In genomic region chr4:86596802-86597201, GRCh38 we compare ENCODE assay signal across 13 cellular contexts. TPM values are rescaled to one million over a fixed set of nuclear protein-coding genes. Genes with fewer than 3 reads are reported as not detected.
DNase-seq lines count a peak whose midpoint lies in the region; TF ChIP-seq lines count a peak whose summit lies in the region.
"Had no signal": no experiment of that assay in that cellular context is flagged by ENCODE, and none has a peak within 500 bp of the region (broad histone marks: within the 10 kb centered on the region; RNA-seq: fewer than 3 reads in every experiment).

No MANE protein-coding gene starts in this region.

- H3K9me3 Mint-ChIP-seq in CD4-positive, alpha-beta memory T cell: no peaks in the 10 kb centered on the region
- no peaks in the 10 kb centered on the region for H3K9me3 Mint-ChIP-seq in nephron progenitor cell
- H3K9me3 Mint-ChIP-seq: activated T-helper 1 cell treated with anti-CD3 and anti-CD28 coated beads, Interleukin-12 subunit alpha, Interleukin-12 subunit beta, Interleukin-2, Interleukin-4 antibody, amounts not matched to agents 30 ng/mL and 10 ng/mL and 1 ng/mL, durations not matched to agents 14 hours and 24 hours and 36 hours; natural killer cell treated with Interleukin-12 subunit alpha and Interleukin-12 subunit beta and Interleukin-15 and Interleukin-18, amount 100 ng/mL, for 72 hours; stimulated activated naive CD8-positive, alpha-beta T cell treated with anti-CD3 and anti-CD28 coated beads, Interleukin-15, Interleukin-2, amounts not matched to agents 100 ng/mL and 50 ng/mL, for 24 hours had no signal

- H3K27me3 ChIP-seq in CD4-positive, alpha-beta memory T cell (ENCODE audit: insufficient read depth, low read length): no peaks in the 10 kb centered on the region
- no peaks in the 10 kb centered on the region for H3K27me3 ChIP-seq in endocrine pancreas (ENCODE audit: control insufficient read depth, insufficient read depth, low read length)

- CTCF ChIA-PET in CD4-positive, alpha-beta memory T cell (lab: Charles Lee; ENCODE audit: partially characterized antibody): interaction anchor here (0.7 to 3.9 kb wide), 3 partner anchors 16 to 98 kb away, joined by 3 to 16 read pairs (median 7); no protein-coding TSS in a partner anchor

- intact Hi-C loops in CD4-positive, alpha-beta memory T cell (cut with micrococcal nuclease): no loop called here
- intact Hi-C loops in posterior cingulate gyrus (cut with DNase I): no loop called here

- H3K27ac ChIP-seq in CD4-positive, alpha-beta memory T cell (ENCODE audit: low read depth, low read length): no peak overlapping the region

- H3K36me3 Mint-ChIP-seq in CD4-positive, alpha-beta memory T cell: peaks cover 0 to 4% of the 10 kb centered on the region in 2 donors
- H3K36me3 Mint-ChIP-seq in nephron progenitor cell (ENCODE audit: low read depth): no peaks in the 10 kb centered on the region
- H3K36me3 Mint-ChIP-seq: natural killer cell treated with Interleukin-12 subunit alpha and Interleukin-12 subunit beta and Interleukin-15 and Interleukin-18, amount 100 ng/mL, for 72 hours had no signal

- peaks cover 8 to 25% (median 17%) of the 10 kb centered on the region in 4 donors for H3K4me1 Mint-ChIP-seq in CD4-positive, alpha-beta memory T cell
- peaks cover 61% of the 10 kb centered on the region for H3K4me1 Mint-ChIP-seq in nephron progenitor cell

- DNase-seq in CD4-positive, alpha-beta memory T cell: no peak
- peak; percentile 52 for DNase-seq in NCI-H226
- no peak for DNase-seq in nephron progenitor cell
- no peak for DNase-seq in posterior cingulate gyrus
- no peak for DNase-seq in NCI-H2196 (lab: John Stamatoyannopoulos, UW; ENCODE audit: unreplicated experiment)
- DNase-seq in kidney glomerular epithelial cell (lab: John Stamatoyannopoulos, UW): no peak
- DNase-seq in NCI-H1048 (lab: John Stamatoyannopoulos, UW): no peak
- DNase-seq: C1 segment of cervical spinal cord, NCI-H2081 had no signal

- H3K4me3 Mint-ChIP-seq in CD4-positive, alpha-beta memory T cell: peak overlapping the region in 6 of 8 donors; percentile 7 to 94 (median 42)
- H3K4me3 Mint-ChIP-seq in nephron progenitor cell: peak overlapping the region; percentile 99
- H3K4me3 Mint-ChIP-seq: activated T-helper 1 cell treated with anti-CD3 and anti-CD28 coated beads, Interleukin-12 subunit alpha, Interleukin-12 subunit beta, Interleukin-2, Interleukin-4 antibody, amounts not matched to agents 30 ng/mL and 10 ng/mL and 1 ng/mL, durations not matched to agents 14 hours and 24 hours and 36 hours; natural killer cell treated with Interleukin-12 subunit alpha and Interleukin-12 subunit beta and Interleukin-15 and Interleukin-18, amount 100 ng/mL, for 72 hours; stimulated activated naive CD8-positive, alpha-beta T cell treated with anti-CD3 and anti-CD28 coated beads, Interleukin-15, Interleukin-2, amounts not matched to agents 100 ng/mL and 50 ng/mL, for 24 hours had no signal

- TF ChIP-seq CTCF in nephron progenitor cell (IDR thresholded peaks at IDR 0.05): no peak

- H3K27me3 Mint-ChIP-seq in CD4-positive, alpha-beta memory T cell: peaks cover 7 to 19% of the 10 kb centered on the region in 2 donors
- no peaks in the 10 kb centered on the region for H3K27me3 Mint-ChIP-seq in nephron progenitor cell (ENCODE audit: low read depth, poor library complexity)

- no peak overlapping the region for H3K9ac ChIP-seq in endocrine pancreas (ENCODE audit: control insufficient read depth, insufficient read depth, low read length)

- no peaks in the 10 kb centered on the region for H3K9me3 ChIP-seq in CD4-positive, alpha-beta memory T cell (ENCODE audit: control insufficient read depth in 1 of 2, low read length in 2 of 2)
- no peaks in the 10 kb centered on the region for H3K9me3 ChIP-seq in endocrine pancreas (ENCODE audit: control insufficient read depth, low read length)

- no peaks in the 10 kb centered on the region for H3K36me3 ChIP-seq in CD4-positive, alpha-beta memory T cell (ENCODE audit: insufficient read depth, low read length)
- no peaks in the 10 kb centered on the region for H3K36me3 ChIP-seq in endocrine pancreas (ENCODE audit: control insufficient read depth, insufficient read depth, low read length)

- peaks cover 21% of the 10 kb centered on the region for H3K4me1 ChIP-seq in CD4-positive, alpha-beta memory T cell (ENCODE audit: insufficient read depth, low read length)
- H3K4me1 ChIP-seq in endocrine pancreas (ENCODE audit: control insufficient read depth, insufficient read depth, low read length): peaks cover 23% of the 10 kb centered on the region

- no peak overlapping the region for H3K4me3 ChIP-seq in CD4-positive, alpha-beta memory T cell (ENCODE audit: low read length in 2 of 2)
- H3K4me3 ChIP-seq in endocrine pancreas (ENCODE audit: control insufficient read depth, insufficient read depth, low read length): peak overlapping the region; percentile 97

- POLR2A ChIA-PET in CD4-positive, alpha-beta memory T cell (lab: Charles Lee; ENCODE audit: partially characterized antibody): no interaction called here

- H3K27ac Mint-ChIP-seq in CD4-positive, alpha-beta memory T cell: no peak overlapping the region
- peak overlapping the region; percentile 69 for H3K27ac Mint-ChIP-seq in nephron progenitor cell
- H3K27ac Mint-ChIP-seq: activated T-helper 1 cell treated with anti-CD3 and anti-CD28 coated beads, Interleukin-12 subunit alpha, Interleukin-12 subunit beta, Interleukin-2, Interleukin-4 antibody, amounts not matched to agents 30 ng/mL and 10 ng/mL and 1 ng/mL, durations not matched to agents 14 hours and 24 hours and 36 hours; natural killer cell treated with Interleukin-12 subunit alpha and Interleukin-12 subunit beta and Interleukin-15 and Interleukin-18, amount 100 ng/mL, for 72 hours; stimulated activated naive CD8-positive, alpha-beta T cell treated with anti-CD3 and anti-CD28 coated beads, Interleukin-15, Interleukin-2, amounts not matched to agents 100 ng/mL and 50 ng/mL, for 24 hours had no signal

RNA-seq across cellular contexts. Expression of gene PTPN13, which starts 2.7 kb away (rescaled TPM):
- 1 to 10 TPM; 7.6 to 7.8 TPM for total RNA-seq in CD4-positive, alpha-beta memory T cell
- polyA plus RNA-seq in CD4-positive, alpha-beta memory T cell: 10 to 100 TPM in 1 of 2 donors, 1 to 10 TPM in 1; 1.5 to 11.9 TPM
